In the genomic region with DNA sequence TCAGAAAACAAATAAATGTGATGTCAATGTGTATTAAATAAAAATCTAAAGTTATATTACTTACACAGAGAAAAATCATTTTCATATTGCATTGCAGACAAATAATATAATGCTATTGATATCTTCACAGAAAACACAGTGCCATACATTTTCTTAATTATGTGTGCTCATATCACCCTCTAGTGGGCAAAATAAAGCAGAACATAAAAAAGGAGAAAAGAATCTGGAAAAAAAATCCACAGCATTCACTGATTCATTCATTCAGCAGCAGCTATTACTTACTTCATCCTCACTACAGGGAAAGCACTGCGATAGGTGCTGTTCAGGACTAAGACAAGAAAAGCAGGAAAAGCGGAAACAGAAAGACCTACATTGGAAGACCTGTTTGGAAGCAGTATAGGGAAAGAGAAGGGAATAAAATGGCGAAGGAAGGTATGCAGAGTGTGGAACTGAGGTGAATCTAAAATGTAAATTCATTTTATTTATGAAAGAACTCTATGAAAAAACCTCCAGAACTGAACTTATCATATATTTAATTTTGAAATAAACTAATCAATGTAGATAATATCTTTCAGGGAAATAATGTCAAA, we compare ENCODE assay signal across 9 cellular contexts.
DNase-seq lines count a peak whose midpoint lies in the region; ATAC-seq, FAIRE-seq and TF ChIP-seq lines count a peak whose summit lies in the region.
"Had no signal": no experiment of that assay in that cellular context is flagged by ENCODE, and none has a peak within 500 bp of the region (broad histone marks: within the 10 kb centered on the region; RNA-seq: fewer than 3 reads in every experiment).

No MANE protein-coding gene starts in this region.

- H3K4me1 ChIP-seq in thoracic aorta (ENCODE audit: control insufficient read depth in 1 of 2, low read depth in 2 of 2), result no peaks in the 10 kb centered on the region

- peak; percentile 47 for TF ChIP-seq RAD21 in Ishikawa (IDR thresholded peaks at IDR 0.05; ENCODE audit: low read depth)

- no peak overlapping the region for H3K4me3 ChIP-seq in thoracic aorta

- no peaks in the 10 kb centered on the region for H3K27me3 ChIP-seq in thoracic aorta (replicated peaks; ENCODE audit: insufficient read depth)

- H3K36me3 ChIP-seq in thoracic aorta, result no peaks in the 10 kb centered on the region

- H3K27ac Mint-ChIP-seq in activated naive CD4-positive, alpha-beta T cell treated with anti-CD3 and anti-CD28 coated beads, Interleukin-2, amount 50 U/mL, for 72 hours, result no peak overlapping the region
- H3K27ac Mint-ChIP-seq: T-helper 1 cell treated with Interleukin-12 subunit alpha and Interleukin-12 subunit beta and Interleukin-4 antibody, amounts not matched to agents 30 μg/mL and 1 μg/mL, for 36 hours had no signal

- peaks cover 0 to 20% of the 10 kb centered on the region in 2 donors for H3K36me3 Mint-ChIP-seq in activated naive CD4-positive, alpha-beta T cell treated with anti-CD3 and anti-CD28 coated beads, Interleukin-2, amount 50 U/mL, for 72 hours

- H3K9me3 ChIP-seq in thoracic aorta, result no peaks in the 10 kb centered on the region

- H3K9me3 Mint-ChIP-seq in activated naive CD4-positive, alpha-beta T cell treated with anti-CD3 and anti-CD28 coated beads, Interleukin-2, amount 50 U/mL, for 72 hours, result no peaks in the 10 kb centered on the region
- H3K9me3 Mint-ChIP-seq: T-helper 1 cell treated with Interleukin-12 subunit alpha and Interleukin-12 subunit beta and Interleukin-4 antibody, amounts not matched to agents 30 μg/mL and 1 μg/mL, for 36 hours had no signal

- peak; percentile 85 for FAIRE-seq in frontal cortex (lab: Jason Lieb, UNC)

- DNase-seq in COR-L47 (lab: John Stamatoyannopoulos, UW), result peak; percentile 5
- DNase-seq in frontal cortex (ENCODE audit: low spot score in 2 of 2), result peak in 1 of 2 donors; percentile 8
- no peak for DNase-seq in thoracic aorta (ENCODE audit: low spot score)
- no peak for DNase-seq in activated naive CD4-positive, alpha-beta T cell treated with anti-CD3 and anti-CD28 coated beads, Interleukin-2, amount 50 U/mL, for 72 hours (ENCODE audit: low spot score in 2 of 2)
- no peak for DNase-seq in OCI-M2 (lab: John Stamatoyannopoulos, UW; ENCODE audit: unreplicated experiment)

- peak; percentile 62 for TF ChIP-seq CTCF in thoracic aorta (IDR thresholded peaks at IDR 0.05)

- ATAC-seq in GM18907 (IDR thresholded peaks at IDR 0.05; ENCODE audit: unreplicated experiment) (peak; percentile 76), SK-N-SH treated with all-trans-retinoic acid at 6 μM for 48 hours (peak; percentile 84), thoracic aorta (ENCODE audit: insufficient number of reproducible peaks, low FRiP score, low read depth) (no peak)
- ATAC-seq in activated naive CD4-positive, alpha-beta T cell treated with anti-CD3 and anti-CD28 coated beads, Interleukin-2, amount 50 U/mL, for 72 hours, result no peak

- no peak for TF ChIP-seq EP300 in Ishikawa (IDR thresholded peaks at IDR 0.05; ENCODE audit: borderline replicate concordance)

- H3K27ac ChIP-seq in thoracic aorta, result no peak overlapping the region

TF ChIP-seq in Ishikawa, 13 proteins besides CTCF, POLR2A, EP300 and RAD21:
- TF ChIP-seq EGR1 (IDR thresholded peaks at IDR 0.05) (no peak), CREB1 (IDR thresholded peaks at IDR 0.05; ENCODE audit: low read depth) (no peak), YY1 (IDR thresholded peaks at IDR 0.05; ENCODE audit: low read depth) (no peak), TAF1 (IDR thresholded peaks at IDR 0.05; ENCODE audit: low read depth) (no peak), TCF12 (IDR thresholded peaks at IDR 0.05; ENCODE audit: low read depth) (no peak)

TF ChIP-seq in SK-N-SH treated with all-trans-retinoic acid at 6 μM for 48 hours, 23 proteins besides CTCF, POLR2A, EP300 and RAD21:
- TF ChIP-seq SNAI2 (CRISPR knock-in tag; IDR thresholded peaks at IDR 0.05), result no peak
- no peak for TF ChIP-seq CSDC2 (CRISPR knock-in tag; IDR thresholded peaks at IDR 0.05)
- no peak for TF ChIP-seq PPARA (CRISPR knock-in tag; IDR thresholded peaks at IDR 0.05; ENCODE audit: borderline replicate concordance)
- no peak for TF ChIP-seq CREB5 (CRISPR knock-in tag; IDR thresholded peaks at IDR 0.05; ENCODE audit: low read depth)
- TF ChIP-seq ZNF70 (CRISPR knock-in tag; IDR thresholded peaks at IDR 0.05), result no peak
- TF ChIP-seq ESRRG (CRISPR knock-in tag; IDR thresholded peaks at IDR 0.05), result no peak
- TF ChIP-seq POU6F1 (CRISPR knock-in tag; IDR thresholded peaks at IDR 0.05; ENCODE audit: borderline replicate concordance, low read depth), result no peak
- TF ChIP-seq ARNTL (CRISPR knock-in tag; IDR thresholded peaks at IDR 0.05; ENCODE audit: borderline replicate concordance, low read depth), result no peak
- no peak for TF ChIP-seq GLIS3 (CRISPR knock-in tag; IDR thresholded peaks at IDR 0.05)
- TF ChIP-seq TCF4 (CRISPR knock-in tag; IDR thresholded peaks at IDR 0.05; ENCODE audit: borderline replicate concordance), result no peak
- no peak for TF ChIP-seq ZFP30 (CRISPR knock-in tag; IDR thresholded peaks at IDR 0.05)
- TF ChIP-seq RARB (CRISPR knock-in tag; IDR thresholded peaks at IDR 0.05), result no peak
- no peak for TF ChIP-seq ZFP3 (CRISPR knock-in tag; IDR thresholded peaks at IDR 0.05)
- no peak for TF ChIP-seq ZC3H10 (CRISPR knock-in tag; IDR thresholded peaks at IDR 0.05)
- no peak for TF ChIP-seq BACH2 (CRISPR knock-in tag; IDR thresholded peaks at IDR 0.05; ENCODE audit: borderline replicate concordance)
- no peak for TF ChIP-seq PATZ1 (CRISPR knock-in tag; IDR thresholded peaks at IDR 0.05; ENCODE audit: borderline replicate concordance)
- no peak for TF ChIP-seq TOX (CRISPR knock-in tag; IDR thresholded peaks at IDR 0.05; ENCODE audit: borderline replicate concordance)

Comparison
In these comparisons a context has a peak if more than half of its experiments do, and no peak if none do; other contexts are left out.
1. ATAC-seq: peak in GM18907 (single experiment) and SK-N-SH treated with all-trans-retinoic acid at 6 μM for 48 hours (single experiment); none in thoracic aorta (single experiment) and activated naive CD4-positive, alpha-beta T cell treated with anti-CD3 and anti-CD28 coated beads, Interleukin-2, amount 50 U/mL, for 72 hours (0 of 2).